8 cellular contexts compared by ENCODE assay signal in genomic region chr16:13095061-13095460, GRCh38.
"Had no signal": no experiment of that assay in that cellular context is flagged by ENCODE, and none has a peak within 500 bp of the region (broad histone marks: within the 10 kb centered on the region; RNA-seq: fewer than 3 reads in every experiment).

No MANE protein-coding gene starts in this region.

- ATAC-seq: GM23338, HCT116, HepG2 had no signal

- H3K27ac Mint-ChIP-seq: GM23338, HFFc6, IgD-negative memory B cell had no signal

- H3K4me3 ChIP-seq: GM23338, HAP-1 had no signal

- H2AFZ ChIP-seq: GM23338 had no signal

- FAIRE-seq: HepG2 had no signal

- H3K27ac ChIP-seq: HL-60 had no signal

- H3K4me3 Mint-ChIP-seq: GM23338, HFFc6, IgD-negative memory B cell had no signal

- H3K4me1 ChIP-seq: HAP-1 had no signal

- H3K27me3 Mint-ChIP-seq: IgD-negative memory B cell had no signal

- H3K36me3 ChIP-seq: HAP-1 had no signal

- H3K4me2 ChIP-seq: GM23338 had no signal

- H3K4me1 Mint-ChIP-seq: IgD-negative memory B cell had no signal

- H3K9me3 ChIP-seq: HAP-1 had no signal

- DNase-seq: H7, HFFc6 had no signal
